ENCODE assay signal across 1 cellular context in the genomic region with DNA sequence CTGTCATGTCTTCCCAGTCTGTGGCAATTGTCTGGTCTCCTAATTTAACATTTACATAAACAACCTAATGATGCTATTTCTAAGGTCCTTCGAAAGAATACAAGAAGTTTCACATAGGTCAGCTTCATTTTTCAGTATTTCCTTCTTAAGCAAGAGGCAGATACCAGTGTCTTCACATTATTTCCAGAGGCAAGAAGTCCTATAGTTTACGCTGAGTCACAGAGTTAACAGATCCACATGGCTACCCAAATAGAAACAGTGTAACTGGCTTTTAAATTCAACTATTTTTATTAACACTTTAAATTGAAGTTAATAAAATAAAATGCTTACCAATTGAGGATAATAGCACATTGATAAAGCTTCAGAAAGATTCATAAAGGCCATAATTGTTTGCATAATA.
TF ChIP-seq lines count a peak whose summit lies in the region.

No MANE protein-coding gene starts in this region.

TF ChIP-seq in HepG2, 621 proteins besides CTCF, POLR2A, EP300 and RAD21:
- TF ChIP-seq, protein P1, sequence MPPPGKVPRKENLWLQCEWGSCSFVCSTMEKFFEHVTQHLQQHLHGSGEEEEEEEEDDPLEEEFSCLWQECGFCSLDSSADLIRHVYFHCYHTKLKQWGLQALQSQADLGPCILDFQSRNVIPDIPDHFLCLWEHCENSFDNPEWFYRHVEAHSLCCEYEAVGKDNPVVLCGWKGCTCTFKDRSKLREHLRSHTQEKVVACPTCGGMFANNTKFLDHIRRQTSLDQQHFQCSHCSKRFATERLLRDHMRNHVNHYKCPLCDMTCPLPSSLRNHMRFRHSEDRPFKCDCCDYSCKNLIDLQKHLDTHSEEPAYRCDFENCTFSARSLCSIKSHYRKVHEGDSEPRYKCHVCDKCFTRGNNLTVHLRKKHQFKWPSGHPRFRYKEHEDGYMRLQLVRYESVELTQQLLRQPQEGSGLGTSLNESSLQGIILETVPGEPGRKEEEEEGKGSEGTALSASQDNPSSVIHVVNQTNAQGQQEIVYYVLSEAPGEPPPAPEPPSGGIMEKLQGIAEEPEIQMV (CRISPR knock-in tag; IDR thresholded peaks at IDR 0.05; ENCODE audit: low read depth): no peak
- TF ChIP-seq NFE2L2 (IDR thresholded peaks at IDR 0.05; ENCODE audit: low read length) (peak; percentile 24; the same call in 1 of the 2 replicates), SRF (IDR thresholded peaks at IDR 0.05; ENCODE audit: low read depth, low read length) (no peak), ZNF549 (CRISPR knock-in tag; IDR thresholded peaks at IDR 0.05) (no peak)
- TF ChIP-seq, protein P2, sequence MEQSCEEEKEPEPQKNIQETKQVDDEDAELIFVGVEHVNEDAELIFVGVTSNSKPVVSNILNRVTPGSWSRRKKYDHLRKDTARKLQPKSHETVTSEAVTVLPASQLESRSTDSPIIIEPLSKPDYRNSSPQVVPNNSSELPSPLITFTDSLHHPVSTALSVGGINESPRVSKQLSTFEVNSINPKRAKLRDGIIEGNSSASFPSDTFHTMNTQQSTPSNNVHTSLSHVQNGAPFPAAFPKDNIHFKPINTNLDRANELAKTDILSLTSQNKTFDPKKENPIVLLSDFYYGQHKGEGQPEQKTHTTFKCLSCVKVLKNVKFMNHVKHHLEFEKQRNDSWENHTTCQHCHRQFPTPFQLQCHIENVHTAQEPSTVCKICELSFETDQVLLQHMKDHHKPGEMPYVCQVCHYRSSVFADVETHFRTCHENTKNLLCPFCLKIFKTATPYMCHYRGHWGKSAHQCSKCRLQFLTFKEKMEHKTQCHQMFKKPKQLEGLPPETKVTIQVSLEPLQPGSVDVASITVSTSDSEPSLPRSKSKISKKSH (CRISPR knock-in tag; IDR thresholded peaks at IDR 0.05; ENCODE audit: borderline replicate concordance): no peak
